Comparison of ENCODE assay signal across 8 cellular contexts in the genomic region with DNA sequence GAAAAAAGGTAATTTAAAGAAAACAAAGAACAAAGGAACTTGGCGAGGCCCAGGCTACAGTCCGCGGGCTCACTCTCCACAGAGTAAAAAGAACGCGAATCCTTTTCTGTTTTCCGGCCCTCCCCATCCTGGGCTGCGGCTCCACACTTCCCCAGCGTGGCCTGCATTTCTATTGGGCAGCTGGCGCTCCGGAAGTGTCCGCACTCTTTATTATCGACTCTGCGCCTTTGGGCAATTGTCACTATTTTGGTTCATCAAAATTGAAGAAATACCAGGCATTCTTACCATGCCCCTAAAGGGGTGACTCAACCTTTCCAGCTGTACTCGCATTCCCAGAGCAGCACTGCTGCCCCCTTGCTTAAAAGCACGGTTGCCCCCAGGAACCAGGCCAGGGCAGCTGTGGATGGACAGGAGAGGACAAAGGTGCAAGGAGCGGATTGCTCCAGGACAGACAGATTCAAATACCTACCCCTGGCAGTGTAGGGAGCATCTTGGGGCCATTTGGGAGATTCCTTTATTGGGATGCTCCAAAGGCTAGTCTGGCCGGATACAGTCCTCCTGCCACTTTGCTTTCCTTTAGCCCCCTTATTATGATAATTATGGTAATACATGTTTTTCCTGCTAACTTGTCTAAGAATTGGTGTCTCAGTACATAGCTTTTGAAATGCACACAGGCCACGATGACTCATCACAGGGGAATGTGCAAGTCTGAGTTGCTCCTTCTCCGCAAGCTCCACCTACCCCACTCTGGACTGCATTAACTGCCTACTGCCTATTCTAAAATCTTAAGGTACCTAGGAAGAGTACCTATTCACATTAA. TPM values are rescaled to one million over a fixed set of nuclear protein-coding genes. Genes with fewer than 3 reads are reported as not detected.
DNase-seq lines count a peak whose midpoint lies in the region; ATAC-seq and TF ChIP-seq lines count a peak whose summit lies in the region.

No MANE protein-coding gene starts in this region.

- DNase-seq in AG08396 (ENCODE audit: low spot score), result peak; percentile 88
- DNase-seq in H7, result peak; percentile 52
- DNase-seq in SIG-M5 (lab: John Stamatoyannopoulos, UW), result peak; percentile 60
- DNase-seq in activated naive CD4-positive, alpha-beta T cell treated with anti-CD3 and anti-CD28 coated beads, Interleukin-2, amount 50 U/mL, for 16 hours, result peak; percentile 75
- DNase-seq in glomerular visceral epithelial cell (ENCODE audit: extremely low spot score), result peak; percentile 98
- peak; percentile 70 for DNase-seq in upper lobe of right lung

- H3K79me2 ChIP-seq in parathyroid adenoma, result no peaks in the 10 kb centered on the region

- H3K27ac ChIP-seq in parathyroid adenoma (peak overlapping the region; percentile 37), upper lobe of right lung (peak overlapping the region; percentile 92)

- H3K4me1 ChIP-seq in parathyroid adenoma (peaks cover 6% of the 10 kb centered on the region), upper lobe of right lung (peaks cover 33% of the 10 kb centered on the region)

- H3K36me3 ChIP-seq in H7 (replicated peaks; ENCODE audit: control insufficient read depth, insufficient read depth, low read length) (no peaks in the 10 kb centered on the region), parathyroid adenoma (ENCODE audit: control insufficient read depth, insufficient read depth, low read length) (no peaks in the 10 kb centered on the region), upper lobe of right lung (no peaks in the 10 kb centered on the region)

- TF ChIP-seq CTCF in parathyroid adenoma (IDR thresholded peaks at IDR 0.05), result no peak
- TF ChIP-seq CTCF in upper lobe of right lung (IDR thresholded peaks at IDR 0.05), result peak; percentile 20

- H3K4me3 ChIP-seq in H7 (ENCODE audit: insufficient read depth, low read depth, low read length) (peak overlapping the region; percentile 60), parathyroid adenoma (ENCODE audit: low read depth, low read length) (peak overlapping the region; percentile 53), upper lobe of right lung (peak overlapping the region; percentile 77)

- H3K27me3 ChIP-seq in H7 (ENCODE audit: control insufficient read depth, insufficient read depth, low read length) (peaks cover 6% of the 10 kb centered on the region), parathyroid adenoma (ENCODE audit: control insufficient read depth, insufficient read depth, low read length) (no peaks in the 10 kb centered on the region), upper lobe of right lung (no peaks in the 10 kb centered on the region)

- H3K9me3 ChIP-seq in parathyroid adenoma (ENCODE audit: control insufficient read depth, low read length) (no peaks in the 10 kb centered on the region), upper lobe of right lung (no peaks in the 10 kb centered on the region)

- ATAC-seq in upper lobe of right lung (peak; percentile 94), HG03520 (IDR thresholded peaks at IDR 0.05; ENCODE audit: unreplicated experiment) (no peak)

- no peak overlapping the region for H3K9ac ChIP-seq in parathyroid adenoma

- H3K4me2 ChIP-seq in parathyroid adenoma (ENCODE audit: low read length), result peak overlapping the region; percentile 50

- peak overlapping the region; percentile 79 for H2AFZ ChIP-seq in parathyroid adenoma

- intact Hi-C loops in upper lobe of right lung (cut with DNase I), result no loop called here

RNA-seq across cellular contexts. Expression of gene SLFN12, which starts 1.0 kb away (rescaled TPM):
- total RNA-seq in H7 (2014; rRNA removed; shearing (Covaris generic)), result 11.3 and 12.5 TPM in 2 replicates
- total RNA-seq in upper lobe of right lung, result 12.4 TPM

RNA-seq across cellular contexts. Expression of gene SLFN13, which starts 15.3 kb away (rescaled TPM):
- total RNA-seq in H7 (2014; rRNA removed; shearing (Covaris generic)), result 19.8 and 21.3 TPM in 2 replicates
- 25.7 TPM for total RNA-seq in upper lobe of right lung

RNA-seq across cellular contexts. Expression of gene SLFN11, which starts 59.9 kb away (rescaled TPM):
- total RNA-seq in H7 (2014; rRNA removed; shearing (Covaris generic)), result 0.21 and 0.41 TPM in 2 replicates
- 75.7 TPM for total RNA-seq in upper lobe of right lung

Comparison
In these comparisons a context has a peak if more than half of its experiments do, and no peak if none do; other contexts are left out.
1. RNA of gene SLFN11, which starts 59.9 kb away (total RNA-seq): 75.7 TPM in upper lobe of right lung (single experiment); 0.21 to 0.41 TPM in H7; every median in the first group is over 10 times any median in the second.
2. Peak in every context shown above with its lines, with median percentiles within 50 percentile points of each other: DNase-seq and H3K4me3 ChIP-seq.